ENCODE assay signal across 8 cellular contexts in genomic region chr1:77888071-77888428, GRCh38. TPM values are rescaled to one million over a fixed set of nuclear protein-coding genes. Genes with fewer than 3 reads are reported as not detected.
DNase-seq lines count a peak whose midpoint lies in the region; ATAC-seq and TF ChIP-seq lines count a peak whose summit lies in the region.

No MANE protein-coding gene starts in this region.

- POLR2A ChIA-PET in activated CD4-positive, alpha-beta T cell treated with anti-CD3 and anti-CD28 coated beads, Interleukin-2, amount 10 ng/mL, durations not matched to agents 7 days and 5 days (lab: Charles Lee), result no interaction called here
- POLR2A ChIA-PET in T-cell (lab: Charles Lee), result no interaction called here

- no peak for DNase-seq in activated CD4-positive, alpha-beta T cell treated with anti-CD3 and anti-CD28 coated beads, Interleukin-2, amount 10 ng/mL, durations not matched to agents 7 days and 5 days
- no peak for DNase-seq in activated CD4-positive, alpha-beta T cell treated with anti-CD3 and anti-CD28 coated beads, Interleukin-2, amount 50 U/mL, for 1 hour
- DNase-seq in T-cell, result peak in 1 of 34 experiments; percentile 0
- peak; percentile 83 for DNase-seq in fibroblast of villous mesenchyme (ENCODE audit: low read depth)
- peak; percentile 41 for DNase-seq in non-pigmented ciliary epithelial cell (ENCODE audit: low read depth)
- no peak for DNase-seq in NOMO-1 treated with DMSO at 0.1 percent for 48 hours (lab: John Stamatoyannopoulos, UW; ENCODE audit: unreplicated experiment)
- DNase-seq in COR-L47 (lab: John Stamatoyannopoulos, UW), result no peak

- H3K27me3 Mint-ChIP-seq in activated CD4-positive, alpha-beta T cell treated with anti-CD3 and anti-CD28 coated beads, Interleukin-2, amount 10 ng/mL, durations not matched to agents 7 days and 5 days, result peaks cover 22% of the 10 kb centered on the region
- peaks cover 17 to 22% of the 10 kb centered on the region in 2 donors for H3K27me3 Mint-ChIP-seq in T-cell

- peak overlapping the region; percentile 54 for H3K4me3 Mint-ChIP-seq in activated CD4-positive, alpha-beta T cell treated with anti-CD3 and anti-CD28 coated beads, Interleukin-2, amount 10 ng/mL, durations not matched to agents 7 days and 5 days
- H3K4me3 Mint-ChIP-seq in T-cell, result peak overlapping the region; percentile 48 to 67 (median 59)

- H3K36me3 Mint-ChIP-seq in activated CD4-positive, alpha-beta T cell treated with anti-CD3 and anti-CD28 coated beads, Interleukin-2, amount 10 ng/mL, durations not matched to agents 7 days and 5 days (ENCODE audit: low read depth), result peaks cover 6% of the 10 kb centered on the region
- peaks cover 22% of the 10 kb centered on the region for H3K36me3 Mint-ChIP-seq in T-cell

- H3K9me3 Mint-ChIP-seq in activated CD4-positive, alpha-beta T cell treated with anti-CD3 and anti-CD28 coated beads, Interleukin-2, amount 10 ng/mL, durations not matched to agents 7 days and 5 days, result no peaks in the 10 kb centered on the region
- no peaks in the 10 kb centered on the region for H3K9me3 Mint-ChIP-seq in T-cell

- TF ChIP-seq CTCF in fibroblast of villous mesenchyme (IDR thresholded peaks at IDR 0.05; ENCODE audit: insufficient read depth, low read depth, low read length), result peak; percentile 26

- no peak for ATAC-seq in T-cell (replicated peaks in 1 of 4)
- no peak for ATAC-seq in activated CD4-positive, CD25-positive, alpha-beta regulatory T cell treated with anti-CD3 and anti-CD28 coated beads, Interleukin-2, amount 50 U/mL, for 24 hours

- CTCF ChIA-PET in activated CD4-positive, alpha-beta T cell treated with anti-CD3 and anti-CD28 coated beads, Interleukin-2, amount 10 ng/mL, durations not matched to agents 7 days and 5 days (lab: Charles Lee), result interaction anchor here (1.1 to 1.3 kb wide), 2 partner anchors 12 to 27 kb away, joined by 3 read pairs; no protein-coding TSS in a partner anchor
- CTCF ChIA-PET in T-cell (lab: Charles Lee), result no interaction called here

- peak overlapping the region; percentile 95 for H3K4me3 ChIP-seq in fibroblast of villous mesenchyme (ENCODE audit: low read depth, low read length)

- no peak overlapping the region for H3K27ac Mint-ChIP-seq in activated CD4-positive, alpha-beta T cell treated with anti-CD3 and anti-CD28 coated beads, Interleukin-2, amount 10 ng/mL, durations not matched to agents 7 days and 5 days
- H3K27ac Mint-ChIP-seq in T-cell, result no peak overlapping the region

- H3K4me1 Mint-ChIP-seq in activated CD4-positive, alpha-beta T cell treated with anti-CD3 and anti-CD28 coated beads, Interleukin-2, amount 10 ng/mL, durations not matched to agents 7 days and 5 days, result peaks cover 10% of the 10 kb centered on the region
- H3K4me1 Mint-ChIP-seq in T-cell, result peaks cover 6 to 20% (median 15%) of the 10 kb centered on the region in 3 donors

RNA-seq across cellular contexts. Expression of gene NEXN, which starts 0.4 kb away (rescaled TPM):
- total RNA-seq in activated CD4-positive, alpha-beta T cell treated with anti-CD3 and anti-CD28 coated beads, Interleukin-2, amount 10 ng/mL, durations not matched to agents 7 days and 5 days, result 1 to 10 TPM; 5.3 to 5.7 TPM
- total RNA-seq in T-cell (under 1 TPM; 0.26 to 0.50 (median 0.35) TPM), fibroblast of villous mesenchyme (16.8 and 19.3 TPM in 2 replicates)

Comparison
In these comparisons a context has a peak if more than half of its experiments do, and no peak if none do; other contexts are left out.
1. DNase-seq: peak in fibroblast of villous mesenchyme (single experiment) and non-pigmented ciliary epithelial cell (single experiment); none in activated CD4-positive, alpha-beta T cell treated with anti-CD3 and anti-CD28 coated beads, Interleukin-2, amount 10 ng/mL, durations not matched to agents 7 days and 5 days (single experiment), activated CD4-positive, alpha-beta T cell treated with anti-CD3 and anti-CD28 coated beads, Interleukin-2, amount 50 U/mL, for 1 hour (single experiment), NOMO-1 treated with DMSO at 0.1 percent for 48 hours (single experiment) and COR-L47 (single experiment).
2. RNA of gene NEXN, which starts 0.4 kb away (total RNA-seq): 16.8 to 19.3 TPM in fibroblast of villous mesenchyme and 5.3 to 5.7 TPM in activated CD4-positive, alpha-beta T cell treated with anti-CD3 and anti-CD28 coated beads, Interleukin-2, amount 10 ng/mL, durations not matched to agents 7 days and 5 days; 0.26 to 0.50 TPM in T-cell; every median in the first group is over 4 times any median in the second.